10 cellular contexts compared by ENCODE assay signal in genomic region chr7:35254496-35255416, GRCh38. TPM values are rescaled to one million over a fixed set of nuclear protein-coding genes. Genes with fewer than 3 reads are reported as not detected.
DNase-seq lines count a peak whose midpoint lies in the region; ATAC-seq and TF ChIP-seq lines count a peak whose summit lies in the region.
"Had no signal": no experiment of that assay in that cellular context is flagged by ENCODE, and none has a peak within 500 bp of the region (broad histone marks: within the 10 kb centered on the region; RNA-seq: fewer than 3 reads in every experiment).

No MANE protein-coding gene starts in this region.

- H3K79me1 ChIP-seq in H9 (ENCODE audit: insufficient read depth, low read depth, low read length, poor library complexity, severe bottlenecking) = no peaks in the 10 kb centered on the region

- H3K27me3 ChIP-seq in H9 (ENCODE audit: insufficient read depth, low read length) (peaks cover 97% of the 10 kb centered on the region), right cardiac atrium (ENCODE audit: control insufficient read depth, insufficient read depth) (no peaks in the 10 kb centered on the region), skeletal muscle satellite cell (ENCODE audit: control insufficient read depth, insufficient read depth, low read length) (peaks cover 100% of the 10 kb centered on the region)

- DNase-seq in H9 (no peak), right cardiac atrium (peak; percentile 73 to 87 (median 80)), NCI-H510A treated with DMSO at 0.1 percent for 48 hours (lab: John Stamatoyannopoulos, UW) (no peak), NCI-H748 (lab: John Stamatoyannopoulos, UW; ENCODE audit: unreplicated experiment) (no peak), AG20443 (ENCODE audit: low spot score) (no peak)
- DNase-seq: activated T-cell treated with anti-CD3 and anti-CD28 coated beads, Interleukin-2, amount 50 U/mL, for 4 hours; HFFc6 had no signal

- H3K79me2 ChIP-seq in H9 (ENCODE audit: insufficient read depth, low read length) = no peaks in the 10 kb centered on the region

- H4K20me1 ChIP-seq in H9 (ENCODE audit: control insufficient read depth, insufficient read depth, insufficient read length) = no peaks in the 10 kb centered on the region

- no peak overlapping the region for H3K14ac ChIP-seq in H9 (ENCODE audit: insufficient read depth, low read length)

- no peak overlapping the region for H2AK5ac ChIP-seq in H9 (ENCODE audit: insufficient read length, low read length)

- H3K4me1 ChIP-seq in H9 (ENCODE audit: insufficient read depth, low read length) (peaks cover 9% of the 10 kb centered on the region), right cardiac atrium (ENCODE audit: control insufficient read depth, insufficient read depth, low read length) (no peaks in the 10 kb centered on the region), skeletal muscle satellite cell (ENCODE audit: control insufficient read depth, insufficient read depth, low read length) (peaks cover 12% of the 10 kb centered on the region)

- ATAC-seq in right cardiac atrium = peak; percentile 32 to 45

- peaks cover 0 to 6% of the 10 kb centered on the region in 2 experiments; a peak in 2 of 5 replicates for H3K9me3 Mint-ChIP-seq in H9
- peaks cover 2% of the 10 kb centered on the region for H3K9me3 Mint-ChIP-seq in activated naive CD8-positive, alpha-beta T cell (ENCODE audit: low read depth)
- H3K9me3 Mint-ChIP-seq: activated T-cell treated with anti-CD3 and anti-CD28 coated beads, Interleukin-2, amount 50 U/mL, for 4 hours had no signal

- no peak overlapping the region for H3K4ac ChIP-seq in H9 (ENCODE audit: low read depth, low read length)

- H3K4me1 Mint-ChIP-seq in H9 = peaks cover 31 to 54% of the 10 kb centered on the region in 2 experiments
- peaks cover 33% of the 10 kb centered on the region for H3K4me1 Mint-ChIP-seq in activated naive CD8-positive, alpha-beta T cell (ENCODE audit: low read depth)

- H3K9me3 ChIP-seq in H9 (ENCODE audit: control insufficient read depth, low read depth, low read length) = no peaks in the 10 kb centered on the region
- H3K9me3 ChIP-seq in right cardiac atrium (ENCODE audit: control insufficient read depth, low read length) = no peaks in the 10 kb centered on the region
- peaks cover 8% of the 10 kb centered on the region for H3K9me3 ChIP-seq in skeletal muscle satellite cell (replicated peaks; ENCODE audit: low read length)

- H2BK15ac ChIP-seq in H9 (ENCODE audit: low read depth, low read length) = no peak overlapping the region

- WGBS in H9 (ENCODE audit: extremely low coverage, insufficient read length, low lambda C conversion rate) = no CpG with 5 or more reads among the region's 44 CpGs
- WGBS in right cardiac atrium = 23% methylated on average over 44 of the region's 44 CpGs

- H3K9ac ChIP-seq in H9 (ENCODE audit: extremely low read depth, insufficient read length, low read length) (no peak overlapping the region), skeletal muscle satellite cell (ENCODE audit: low read depth, low read length) (no peak overlapping the region)

- H3K4me3 Mint-ChIP-seq in H9 = peak overlapping the region; percentile 52 to 78
- peak overlapping the region; percentile 58 for H3K4me3 Mint-ChIP-seq in activated naive CD8-positive, alpha-beta T cell
- H3K4me3 Mint-ChIP-seq: activated T-cell treated with anti-CD3 and anti-CD28 coated beads, Interleukin-2, amount 50 U/mL, for 4 hours; HFFc6 had no signal

- H4K5ac ChIP-seq in H9 (ENCODE audit: insufficient read length, low read depth, low read length) = no peak overlapping the region

- intact Hi-C loops in right cardiac atrium (cut with DNase I) = loop anchor here in 2 of 4 donors (10.0 kb wide), 2 partner anchors 130 to 170 kb away; no protein-coding TSS in a partner anchor

- H3K4me2 ChIP-seq in H9 (ENCODE audit: insufficient read depth, insufficient read length, low read length) (peak overlapping the region; percentile 80), skeletal muscle satellite cell (ENCODE audit: low read length) (peak overlapping the region; percentile 85)

- no peak overlapping the region for H3K27ac ChIP-seq in H9 (ENCODE audit: insufficient read length, low read depth, low read length)
- peak overlapping the region; percentile 77 for H3K27ac ChIP-seq in right cardiac atrium (ENCODE audit: low read length)

- H2BK12ac ChIP-seq in H9 (ENCODE audit: insufficient read length, low read depth, low read length) = no peak overlapping the region

- H3K27me3 Mint-ChIP-seq in H9 (ENCODE audit: low read depth) = peaks cover 99% of the 10 kb centered on the region
- peaks cover 70% of the 10 kb centered on the region for H3K27me3 Mint-ChIP-seq in activated naive CD8-positive, alpha-beta T cell

- no peak overlapping the region for H4K91ac ChIP-seq in H9 (ENCODE audit: insufficient read length, low read depth, low read length)

- no peak overlapping the region for H2AFZ ChIP-seq in H9 (ENCODE audit: low read length)

- H3K23me2 ChIP-seq in H9 (ENCODE audit: insufficient read length, low read depth, low read length, poor library complexity, severe bottlenecking) = peaks cover 19% of the 10 kb centered on the region

- no peak overlapping the region for H2BK120ac ChIP-seq in H9 (ENCODE audit: low read depth, low read length, poor library complexity, severe bottlenecking)

- H2BK20ac ChIP-seq in H9 (ENCODE audit: low read depth, low read length, poor library complexity, severe bottlenecking) = no peak overlapping the region

- no peak overlapping the region for H2BK5ac ChIP-seq in H9 (ENCODE audit: insufficient read length, low read length)

- H3K4me3 ChIP-seq in right cardiac atrium (ENCODE audit: low read length) (peak overlapping the region; percentile 89), skeletal muscle satellite cell (ENCODE audit: low read length) (peak overlapping the region; percentile 60)
- H3K4me3 ChIP-seq: K562 had no signal

- no peak overlapping the region for H3K18ac ChIP-seq in H9 (ENCODE audit: insufficient read length, low read depth, low read length)

- no peak overlapping the region for H3K27ac Mint-ChIP-seq in H9
- H3K27ac Mint-ChIP-seq in activated naive CD8-positive, alpha-beta T cell = no peak overlapping the region
- H3K27ac Mint-ChIP-seq: HFFc6 had no signal

- H3K56ac ChIP-seq in H9 (ENCODE audit: insufficient read length, low read depth, low read length) = no peak overlapping the region

- H3K36me3 ChIP-seq in skeletal muscle satellite cell (ENCODE audit: insufficient read depth, low read length) = no peaks in the 10 kb centered on the region

- no peak overlapping the region for H4K8ac ChIP-seq in H9 (replicated peaks; ENCODE audit: insufficient read length, low read depth, low read length)

- no peaks in the 10 kb centered on the region for H3K36me3 Mint-ChIP-seq in H9 (ENCODE audit: insufficient read depth in 1 of 3, low read depth in 3 of 3)
- no peaks in the 10 kb centered on the region for H3K36me3 Mint-ChIP-seq in activated naive CD8-positive, alpha-beta T cell

- H3T11ph ChIP-seq in H9 (ENCODE audit: low read length) = no peak overlapping the region

- TF ChIP-seq CTCF in H9 (conservative IDR thresholded peaks at IDR 0.05) = no peak

- no peak overlapping the region for H3K23ac ChIP-seq in H9 (ENCODE audit: insufficient read length, low read depth, low read length)

RNA-seq across cellular contexts. Expression of gene TBX20, which starts 0.9 kb away (rescaled TPM):
- total RNA-seq in H9 (2021) (not detected in 2 replicates), right cardiac atrium (100 to 1,000 TPM; 180 to 254 (median 236) TPM)
- polyA plus RNA-seq in right cardiac atrium = 14.8 TPM
- total RNA-seq in skeletal muscle satellite cell (2012; rRNA removed) = under 0.01 and 0.22 TPM in 2 replicates
- total RNA-seq: HFFc6, K562 had no signal
- polyA plus RNA-seq: K562 had no signal

Comparison
In these comparisons a context has a peak if more than half of its experiments do, and no peak if none do; other contexts are left out.
1. DNase-seq: peak in right cardiac atrium (3 of 3); none in H9 (single experiment), NCI-H510A treated with DMSO at 0.1 percent for 48 hours (single experiment), NCI-H748 (single experiment) and AG20443 (single experiment).
2. RNA of gene TBX20, which starts 0.9 kb away (total RNA-seq): 180 to 254 TPM in right cardiac atrium; not detected in H9; every median in the first group is over 100 times any median in the second.